ENCODE assay signal across 18 cellular contexts in genomic region chr15:26235864-26236263, GRCh38.
"Had no signal": no experiment of that assay in that cellular context is flagged by ENCODE, and none has a peak within 500 bp of the region (broad histone marks: within the 10 kb centered on the region; RNA-seq: fewer than 3 reads in every experiment).

No MANE protein-coding gene starts in this region.

- H3K4me1 ChIP-seq: body of pancreas, gastrocnemius medialis, heart left ventricle, thyroid gland had no signal

- H3K4me3 ChIP-seq: body of pancreas, gastrocnemius medialis, heart left ventricle, thyroid gland had no signal

- H3K36me3 Mint-ChIP-seq: naive thymus-derived CD4-positive, alpha-beta T cell had no signal

- H3K4me1 Mint-ChIP-seq: activated B cell treated with CpG ODN at 0.5 μM for 24 hours; naive thymus-derived CD4-positive, alpha-beta T cell had no signal

- H3K36me3 ChIP-seq: gastrocnemius medialis, heart left ventricle, thyroid gland had no signal

- H3K9me3 ChIP-seq: body of pancreas, gastrocnemius medialis, heart left ventricle, thyroid gland had no signal

- H3K27me3 Mint-ChIP-seq: activated B cell treated with CpG ODN at 0.5 μM for 24 hours had no signal

- ATAC-seq: activated CD8-positive, alpha-beta T cell treated with anti-CD3 and anti-CD28 coated beads for 36 hours; activated T-cell treated with anti-CD3 and anti-CD28 coated beads, Interleukin-2, amount 50 U/mL, for 4 hours; body of pancreas; gastrocnemius medialis; heart left ventricle; naive thymus-derived CD4-positive, alpha-beta T cell had no signal

- H3K9me3 Mint-ChIP-seq: activated CD8-positive, alpha-beta T cell treated with anti-CD3 and anti-CD28 coated beads for 36 hours; activated T-cell treated with anti-CD3 and anti-CD28 coated beads, Interleukin-2, amount 50 U/mL, for 4 hours had no signal

- H3K4me3 Mint-ChIP-seq: activated B cell treated with CpG ODN at 0.5 μM for 24 hours; activated CD8-positive, alpha-beta T cell treated with anti-CD3 and anti-CD28 coated beads for 36 hours; activated naive CD4-positive, alpha-beta T cell treated with anti-CD3 and anti-CD28 coated beads for 36 hours; activated T-cell treated with anti-CD3 and anti-CD28 coated beads, Interleukin-2, amount 50 U/mL, for 4 hours; naive thymus-derived CD4-positive, alpha-beta T cell; T-helper 2 cell treated with Interferon-gamma antibody and Interleukin-4, amounts not matched to agents 5 μg/mL and 100 μg/mL, for 36 hours had no signal

- H3K27me3 ChIP-seq: body of pancreas, gastrocnemius medialis, heart left ventricle, thyroid gland had no signal

- DNase-seq: activated B cell treated with CpG ODN at 0.5 μM for 24 hours; activated CD4-positive, alpha-beta T cell treated with anti-CD3 and anti-CD28 coated beads for 4 hours; activated CD8-positive, alpha-beta T cell treated with anti-CD3 and anti-CD28 coated beads for 36 hours; activated naive CD4-positive, alpha-beta T cell treated with anti-CD3 and anti-CD28 coated beads for 36 hours; activated T-cell treated with anti-CD3 and anti-CD28 coated beads, Interleukin-2, amount 50 U/mL, for 4 hours; body of pancreas; caudate nucleus; gastrocnemius medialis; heart left ventricle; mesenchymal stem cell; naive thymus-derived CD4-positive, alpha-beta T cell; nucleus accumbens; stimulated activated CD4-positive, alpha-beta T cell treated with anti-CD3 and anti-CD28 coated beads, Interleukin-12 subunit alpha, Interleukin-12 subunit beta, amount 100 ng/mL, for 4 hours; stimulated activated CD4-positive, alpha-beta T cell treated with anti-CD3 and anti-CD28 coated beads, Interleukin-1b, Interleukin-23, amount 100 ng/mL, for 48 hours; stimulated activated CD8-positive, alpha-beta memory T cell treated with anti-CD3 and anti-CD28 coated beads, Interleukin-4, amount 100 ng/mL, for 48 hours; stimulated activated naive CD4-positive, alpha-beta T cell; thyroid gland had no signal

- H3K27ac ChIP-seq: body of pancreas, gastrocnemius medialis, heart left ventricle, thyroid gland had no signal

- H3K27ac Mint-ChIP-seq: activated B cell treated with CpG ODN at 0.5 μM for 24 hours; activated CD8-positive, alpha-beta T cell treated with anti-CD3 and anti-CD28 coated beads for 36 hours; activated naive CD4-positive, alpha-beta T cell treated with anti-CD3 and anti-CD28 coated beads for 36 hours; naive thymus-derived CD4-positive, alpha-beta T cell; T-helper 2 cell treated with Interferon-gamma antibody and Interleukin-4, amounts not matched to agents 5 μg/mL and 100 μg/mL, for 36 hours had no signal
